Comparison of ENCODE assay signal across 13 cellular contexts in the genomic region with DNA sequence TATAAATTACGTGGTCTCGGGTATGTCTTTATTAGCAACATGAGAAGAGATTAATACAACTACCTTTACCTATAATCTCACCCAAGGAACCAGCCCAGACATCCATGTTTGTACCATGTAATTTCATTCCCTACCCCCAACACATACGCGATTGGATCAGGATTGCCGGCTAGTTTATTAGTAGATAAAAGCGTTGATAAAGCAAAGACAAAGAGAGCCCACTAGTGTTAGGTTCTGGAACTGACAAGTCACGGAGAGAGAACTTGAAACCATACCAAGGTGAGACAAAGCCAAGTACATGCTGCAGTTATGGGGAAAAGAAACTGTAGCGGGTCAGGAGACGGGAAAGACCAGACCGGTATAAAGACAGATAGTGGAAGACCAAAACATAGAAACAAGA. TPM values are rescaled to one million over a fixed set of nuclear protein-coding genes. Genes with fewer than 3 reads are reported as not detected.
DNase-seq lines count a peak whose midpoint lies in the region; ATAC-seq and TF ChIP-seq lines count a peak whose summit lies in the region.
"Had no signal": no experiment of that assay in that cellular context is flagged by ENCODE, and none has a peak within 500 bp of the region (broad histone marks: within the 10 kb centered on the region; RNA-seq: fewer than 3 reads in every experiment).

No MANE protein-coding gene starts in this region.

- H3K4me2 ChIP-seq in mammary epithelial cell (ENCODE audit: insufficient read depth, low read depth, low read length): no peak overlapping the region
- H3K4me2 ChIP-seq in neural cell (ENCODE audit: low read length): no peak overlapping the region

- TF ChIP-seq EP300 in neural cell (conservative IDR thresholded peaks at IDR 0.05; ENCODE audit: poor library complexity, severe bottlenecking): no peak

- CTCF ChIA-PET in mammary epithelial cell (lab: Charles Lee; ENCODE audit: low non-redundant PET): no interaction called here

- no peaks in the 10 kb centered on the region for H3K4me1 Mint-ChIP-seq in activated T-cell treated with anti-CD3 and anti-CD28 coated beads, Interleukin-2, amount 50 U/mL, for 72 hours (ENCODE audit: low read depth)

- H3K4me3 Mint-ChIP-seq in activated T-cell treated with anti-CD3 and anti-CD28 coated beads, Interleukin-2, amount 50 U/mL, for 72 hours: no peak overlapping the region

- H2AFZ ChIP-seq in mammary epithelial cell (ENCODE audit: low read depth, low read length) (no peak overlapping the region), neural cell (ENCODE audit: low read depth, low read length) (no peak overlapping the region)

- TF ChIP-seq CTCF in LNCAP (IDR thresholded peaks at IDR 0.05) (peak; percentile 34; the same call in 1 of the 2 replicates), mammary epithelial cell (conservative IDR thresholded peaks at IDR 0.05 in 1 of 2, IDR thresholded peaks at IDR 0.05 in 1 of 2; ENCODE audit: extremely low read depth in 1 of 2, insufficient read depth in 1 of 2, low read depth in 1 of 2, low read length in 2 of 2) (peak; percentile 12 to 29), neural cell (IDR thresholded peaks at IDR 0.05; ENCODE audit: poor library complexity, severe bottlenecking) (peak; percentile 10)

- no peaks in the 10 kb centered on the region for H3K27me3 ChIP-seq in mammary epithelial cell (ENCODE audit: insufficient read depth, low read length)
- H3K27me3 ChIP-seq in neural cell (ENCODE audit: insufficient read depth, low read depth, low read length): no peaks in the 10 kb centered on the region
- H3K27me3 ChIP-seq: pancreas had no signal

- WGBS in mammary epithelial cell (ENCODE audit: low coverage, missing lambda C conversion rate): 89% methylated on average over 10 of the region's 10 CpGs

- no peak overlapping the region for H3K9ac ChIP-seq in mammary epithelial cell (ENCODE audit: insufficient read depth, low read length)
- H3K9ac ChIP-seq in neural cell (ENCODE audit: low read length): no peak overlapping the region

- H3K4me3 ChIP-seq in mammary epithelial cell (replicated peaks in 1 of 3; ENCODE audit: insufficient read depth in 1 of 3, low read depth in 2 of 3, low read length in 3 of 3): no peak overlapping the region
- H3K4me3 ChIP-seq in neural cell (ENCODE audit: low read length): no peak overlapping the region
- H3K4me3 ChIP-seq: pancreas had no signal

- H3K9me3 ChIP-seq in mammary epithelial cell (replicated peaks; ENCODE audit: insufficient read depth, low read length) (no peaks in the 10 kb centered on the region), neural cell (ENCODE audit: low read length) (no peaks in the 10 kb centered on the region)
- H3K9me3 ChIP-seq: pancreas had no signal

- intact Hi-C loops in mammary epithelial cell (cut with micrococcal nuclease): loop anchor here (2.0 to 10.0 kb wide), 2 partner anchors 23 to 149 kb away; no protein-coding TSS in a partner anchor

- H3K79me2 ChIP-seq in mammary epithelial cell (ENCODE audit: insufficient read depth, low read length) (no peaks in the 10 kb centered on the region), neural cell (replicated peaks; ENCODE audit: insufficient read depth, low read length) (no peaks in the 10 kb centered on the region)

- H3K9me2 ChIP-seq in neural cell (ENCODE audit: insufficient read depth, low read length): no peaks in the 10 kb centered on the region

- BruUV-seq in mammary epithelial cell (replicated peaks; lab: Mats Ljungman, UMichigan): no TSS peak

- ATAC-seq in activated T-cell treated with anti-CD3 and anti-CD28 coated beads, Interleukin-2, amount 50 U/mL, for 72 hours (replicated peaks in 1 of 2): no peak
- ATAC-seq: pancreas had no signal

- no peaks in the 10 kb centered on the region for H3F3A ChIP-seq in neural cell (ENCODE audit: insufficient read depth, low read length, poor library complexity, severe bottlenecking)

- peak; percentile 13 for DNase-seq in DMS 273 (lab: John Stamatoyannopoulos, UW; ENCODE audit: unreplicated experiment)
- DNase-seq in DMS 273 treated with DMSO at 0.1 percent for 48 hours (lab: John Stamatoyannopoulos, UW): no peak
- DNase-seq in mammary epithelial cell: no peak
- no peak for DNase-seq in NCI-H2107 treated with DMSO at 0.1 percent for 48 hours (lab: John Stamatoyannopoulos, UW; ENCODE audit: unreplicated experiment)
- no peak for DNase-seq in activated T-cell treated with anti-CD3 and anti-CD28 coated beads, Interleukin-2, amount 50 U/mL, for 72 hours
- DNase-seq in foreskin melanocyte: no peak
- DNase-seq: 8988T; NCI-H345; pancreas; stimulated activated CD4-positive, alpha-beta T cell treated with anti-CD3 and anti-CD28 coated beads, Interleukin-2, amount 100 ng/mL, for 48 hours; T-helper 1 cell had no signal

- H3K36me3 ChIP-seq in mammary epithelial cell (ENCODE audit: insufficient read depth, low read length) (no peaks in the 10 kb centered on the region), neural cell (ENCODE audit: insufficient read depth, low read length) (no peaks in the 10 kb centered on the region)
- H3K36me3 ChIP-seq: pancreas had no signal

- in situ Hi-C loops in mammary epithelial cell (cut with MboI; ENCODE audit: low sequenced_read_pairs in 2 of 2): no loop called here

- H4K20me1 ChIP-seq in mammary epithelial cell (ENCODE audit: insufficient read depth, low read length): no peaks in the 10 kb centered on the region
- no peaks in the 10 kb centered on the region for H4K20me1 ChIP-seq in neural cell (ENCODE audit: insufficient read depth)

- H3K4me1 ChIP-seq in mammary epithelial cell (ENCODE audit: insufficient read depth, low read length): peaks cover 18% of the 10 kb centered on the region

- H3K27ac ChIP-seq in mammary epithelial cell (ENCODE audit: insufficient read depth, low read depth, low read length) (no peak overlapping the region), neural cell (ENCODE audit: low read length) (no peak overlapping the region)
- H3K27ac ChIP-seq: pancreas had no signal

- H3K36me3 Mint-ChIP-seq in activated T-cell treated with anti-CD3 and anti-CD28 coated beads, Interleukin-2, amount 50 U/mL, for 72 hours (ENCODE audit: insufficient read depth in 2 of 2): no peaks in the 10 kb centered on the region

- H3K27ac Mint-ChIP-seq in activated T-cell treated with anti-CD3 and anti-CD28 coated beads, Interleukin-2, amount 50 U/mL, for 72 hours: no peak overlapping the region

- dilution Hi-C loops in mammary epithelial cell (cut with HindIII; ENCODE audit: low sequenced_read_pairs): no loop called here

- H3K9me3 Mint-ChIP-seq in activated T-cell treated with anti-CD3 and anti-CD28 coated beads, Interleukin-2, amount 50 U/mL, for 72 hours: no peaks in the 10 kb centered on the region

- H3K27me3 Mint-ChIP-seq in activated T-cell treated with anti-CD3 and anti-CD28 coated beads, Interleukin-2, amount 50 U/mL, for 72 hours (ENCODE audit: low read depth): peaks cover 29% of the 10 kb centered on the region

- TF ChIP-seq RAD21 in neural cell (conservative IDR thresholded peaks at IDR 0.05): no peak

TF ChIP-seq in neural cell, 6 proteins besides CTCF, POLR2A, EP300 and RAD21:
- TF ChIP-seq SMC3 (conservative IDR thresholded peaks at IDR 0.05; ENCODE audit: poor library complexity) (no peak), POLR2AphosphoS5 (IDR thresholded peaks at IDR 0.05) (no peak), EZH2 (IDR thresholded peaks at IDR 0.05; ENCODE audit: borderline replicate concordance, insufficient read depth, low read length, poor library complexity, severe bottlenecking) (no peak), TAF1 (IDR thresholded peaks at IDR 0.05; ENCODE audit: low read depth) (no peak), MXI1 (conservative IDR thresholded peaks at IDR 0.05; ENCODE audit: poor library complexity, severe bottlenecking) (no peak)
- TF ChIP-seq, protein P1, sequence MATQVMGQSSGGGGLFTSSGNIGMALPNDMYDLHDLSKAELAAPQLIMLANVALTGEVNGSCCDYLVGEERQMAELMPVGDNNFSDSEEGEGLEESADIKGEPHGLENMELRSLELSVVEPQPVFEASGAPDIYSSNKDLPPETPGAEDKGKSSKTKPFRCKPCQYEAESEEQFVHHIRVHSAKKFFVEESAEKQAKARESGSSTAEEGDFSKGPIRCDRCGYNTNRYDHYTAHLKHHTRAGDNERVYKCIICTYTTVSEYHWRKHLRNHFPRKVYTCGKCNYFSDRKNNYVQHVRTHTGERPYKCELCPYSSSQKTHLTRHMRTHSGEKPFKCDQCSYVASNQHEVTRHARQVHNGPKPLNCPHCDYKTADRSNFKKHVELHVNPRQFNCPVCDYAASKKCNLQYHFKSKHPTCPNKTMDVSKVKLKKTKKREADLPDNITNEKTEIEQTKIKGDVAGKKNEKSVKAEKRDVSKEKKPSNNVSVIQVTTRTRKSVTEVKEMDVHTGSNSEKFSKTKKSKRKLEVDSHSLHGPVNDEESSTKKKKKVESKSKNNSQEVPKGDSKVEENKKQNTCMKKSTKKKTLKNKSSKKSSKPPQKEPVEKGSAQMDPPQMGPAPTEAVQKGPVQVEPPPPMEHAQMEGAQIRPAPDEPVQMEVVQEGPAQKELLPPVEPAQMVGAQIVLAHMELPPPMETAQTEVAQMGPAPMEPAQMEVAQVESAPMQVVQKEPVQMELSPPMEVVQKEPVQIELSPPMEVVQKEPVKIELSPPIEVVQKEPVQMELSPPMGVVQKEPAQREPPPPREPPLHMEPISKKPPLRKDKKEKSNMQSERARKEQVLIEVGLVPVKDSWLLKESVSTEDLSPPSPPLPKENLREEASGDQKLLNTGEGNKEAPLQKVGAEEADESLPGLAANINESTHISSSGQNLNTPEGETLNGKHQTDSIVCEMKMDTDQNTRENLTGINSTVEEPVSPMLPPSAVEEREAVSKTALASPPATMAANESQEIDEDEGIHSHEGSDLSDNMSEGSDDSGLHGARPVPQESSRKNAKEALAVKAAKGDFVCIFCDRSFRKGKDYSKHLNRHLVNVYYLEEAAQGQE (IDR thresholded peaks at IDR 0.05; ENCODE audit: borderline replicate concordance): no peak

RNA-seq across cellular contexts. Expression of a gene that starts 37.4 kb away (rescaled TPM):
- 10 to 100 TPM; 21.2 to 30.0 TPM for total RNA-seq in mammary epithelial cell
- polyA plus RNA-seq in mammary epithelial cell (13.2 TPM), neural cell (24.0 and 31.4 TPM in 2 replicates)
- polyA minus RNA-seq in mammary epithelial cell (11.3 TPM), neural cell (82.8 and 86.7 TPM in 2 replicates)
- 10 to 100 TPM; 11.4 to 12.6 TPM for total RNA-seq in activated T-cell treated with anti-CD3 and anti-CD28 coated beads, Interleukin-2, amount 50 U/mL, for 72 hours
